In the genomic region with DNA sequence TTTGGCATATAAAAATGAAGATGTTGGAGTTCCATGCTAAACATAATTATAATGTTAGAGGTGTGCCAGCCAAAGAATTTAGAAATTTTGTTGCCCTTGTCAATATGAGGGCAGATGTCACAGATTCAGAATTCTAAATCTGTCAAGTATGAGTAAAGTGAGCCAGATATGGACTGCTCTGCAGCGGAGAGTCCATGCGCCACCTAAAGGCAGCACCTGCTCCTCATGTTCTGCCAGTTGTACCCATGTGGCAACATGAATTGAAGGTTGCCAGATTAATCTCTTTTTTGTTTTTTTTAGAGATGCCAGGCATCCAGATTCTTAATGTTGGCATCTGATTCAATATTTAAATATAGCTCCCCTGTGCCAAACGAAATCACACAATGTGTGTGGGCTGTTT, we compare ENCODE assay signal across 1 cellular context.
A peak's percentile ranks its signal among the peaks of the same experiment; 100 is the strongest.
TF ChIP-seq lines count a peak whose summit lies in the region.

No MANE protein-coding gene starts in this region.

TF ChIP-seq in A549, 52 proteins besides CTCF, POLR2A, EP300 and RAD21 (continued from another document):
- TF ChIP-seq, protein P1, sequence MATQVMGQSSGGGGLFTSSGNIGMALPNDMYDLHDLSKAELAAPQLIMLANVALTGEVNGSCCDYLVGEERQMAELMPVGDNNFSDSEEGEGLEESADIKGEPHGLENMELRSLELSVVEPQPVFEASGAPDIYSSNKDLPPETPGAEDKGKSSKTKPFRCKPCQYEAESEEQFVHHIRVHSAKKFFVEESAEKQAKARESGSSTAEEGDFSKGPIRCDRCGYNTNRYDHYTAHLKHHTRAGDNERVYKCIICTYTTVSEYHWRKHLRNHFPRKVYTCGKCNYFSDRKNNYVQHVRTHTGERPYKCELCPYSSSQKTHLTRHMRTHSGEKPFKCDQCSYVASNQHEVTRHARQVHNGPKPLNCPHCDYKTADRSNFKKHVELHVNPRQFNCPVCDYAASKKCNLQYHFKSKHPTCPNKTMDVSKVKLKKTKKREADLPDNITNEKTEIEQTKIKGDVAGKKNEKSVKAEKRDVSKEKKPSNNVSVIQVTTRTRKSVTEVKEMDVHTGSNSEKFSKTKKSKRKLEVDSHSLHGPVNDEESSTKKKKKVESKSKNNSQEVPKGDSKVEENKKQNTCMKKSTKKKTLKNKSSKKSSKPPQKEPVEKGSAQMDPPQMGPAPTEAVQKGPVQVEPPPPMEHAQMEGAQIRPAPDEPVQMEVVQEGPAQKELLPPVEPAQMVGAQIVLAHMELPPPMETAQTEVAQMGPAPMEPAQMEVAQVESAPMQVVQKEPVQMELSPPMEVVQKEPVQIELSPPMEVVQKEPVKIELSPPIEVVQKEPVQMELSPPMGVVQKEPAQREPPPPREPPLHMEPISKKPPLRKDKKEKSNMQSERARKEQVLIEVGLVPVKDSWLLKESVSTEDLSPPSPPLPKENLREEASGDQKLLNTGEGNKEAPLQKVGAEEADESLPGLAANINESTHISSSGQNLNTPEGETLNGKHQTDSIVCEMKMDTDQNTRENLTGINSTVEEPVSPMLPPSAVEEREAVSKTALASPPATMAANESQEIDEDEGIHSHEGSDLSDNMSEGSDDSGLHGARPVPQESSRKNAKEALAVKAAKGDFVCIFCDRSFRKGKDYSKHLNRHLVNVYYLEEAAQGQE (IDR thresholded peaks at IDR 0.05): no peak
- no peak for TF ChIP-seq PHF8 (IDR thresholded peaks at IDR 0.05; ENCODE audit: borderline replicate concordance, low read depth)
- TF ChIP-seq RFX5 (IDR thresholded peaks at IDR 0.05): no peak
- TF ChIP-seq FOSL2 (IDR thresholded peaks at IDR 0.05): no peak
- TF ChIP-seq FOSL2 (CRISPR knock-in tag; IDR thresholded peaks at IDR 0.05): no peak
- TF ChIP-seq CBX2 (IDR thresholded peaks at IDR 0.05; ENCODE audit: borderline replicate concordance, low read depth): no peak
- TF ChIP-seq TP53 (CRISPR knock-in tag; IDR thresholded peaks at IDR 0.05): no peak
- TF ChIP-seq, protein P2, sequence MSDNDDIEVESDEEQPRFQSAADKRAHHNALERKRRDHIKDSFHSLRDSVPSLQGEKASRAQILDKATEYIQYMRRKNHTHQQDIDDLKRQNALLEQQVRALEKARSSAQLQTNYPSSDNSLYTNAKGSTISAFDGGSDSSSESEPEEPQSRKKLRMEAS (IDR thresholded peaks at IDR 0.05): 0 out of 2 replicates have a peak, but pooled peaks have one; percentile 33
- TF ChIP-seq HEYL (CRISPR knock-in tag; IDR thresholded peaks at IDR 0.05): no peak
